Comparison of ENCODE assay signal across 1 cellular context in the genomic region with DNA sequence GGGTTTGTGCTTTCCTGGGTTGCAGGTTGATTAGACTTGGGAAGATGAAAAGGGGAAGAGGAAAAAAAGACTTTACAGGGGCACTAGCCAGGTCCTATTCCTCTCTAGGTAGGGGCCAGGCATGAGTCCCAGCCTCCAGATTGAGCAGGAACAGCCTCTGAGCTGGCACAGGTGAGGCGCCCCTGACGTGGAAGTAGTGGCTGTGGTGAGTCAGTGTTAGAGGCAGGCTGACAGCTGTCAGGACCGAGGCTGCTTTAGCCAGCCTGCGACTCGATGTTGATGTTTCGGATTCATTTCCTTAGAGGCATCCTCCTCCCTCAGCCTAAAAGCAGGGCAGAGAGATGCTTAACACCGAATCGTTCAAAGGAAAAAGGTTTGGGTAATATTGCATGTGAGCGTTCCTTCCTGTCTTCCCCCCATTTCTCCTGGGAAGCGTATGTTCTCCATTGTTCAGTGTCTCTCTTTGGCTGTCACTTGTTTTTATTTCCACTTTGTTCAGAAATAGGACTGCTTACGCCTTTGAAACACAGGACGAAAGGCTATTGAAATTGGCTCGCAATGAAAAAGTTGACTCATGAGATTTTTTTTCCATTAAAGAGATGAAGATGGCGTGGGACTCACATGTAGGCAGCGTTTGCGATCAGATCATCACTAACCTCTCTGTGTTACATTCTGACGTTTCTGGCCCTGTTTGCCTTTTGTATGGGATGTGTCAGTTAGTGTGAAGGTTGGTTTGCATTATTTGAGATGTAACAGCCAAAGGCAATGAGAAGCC.
TF ChIP-seq lines count a peak whose summit lies in the region.

No MANE protein-coding gene starts in this region.

TF ChIP-seq in GM12878, 131 proteins besides CTCF, POLR2A, EP300 and RAD21 (continued from another document):
- TF ChIP-seq CREM (IDR thresholded peaks at IDR 0.05; ENCODE audit: low read depth): 0 out of 2 replicates have a peak, but pooled peaks have one; percentile 15
- no peak for TF ChIP-seq HDAC6 (IDR thresholded peaks at IDR 0.05; ENCODE audit: unreplicated experiment)
- TF ChIP-seq, protein P1, sequence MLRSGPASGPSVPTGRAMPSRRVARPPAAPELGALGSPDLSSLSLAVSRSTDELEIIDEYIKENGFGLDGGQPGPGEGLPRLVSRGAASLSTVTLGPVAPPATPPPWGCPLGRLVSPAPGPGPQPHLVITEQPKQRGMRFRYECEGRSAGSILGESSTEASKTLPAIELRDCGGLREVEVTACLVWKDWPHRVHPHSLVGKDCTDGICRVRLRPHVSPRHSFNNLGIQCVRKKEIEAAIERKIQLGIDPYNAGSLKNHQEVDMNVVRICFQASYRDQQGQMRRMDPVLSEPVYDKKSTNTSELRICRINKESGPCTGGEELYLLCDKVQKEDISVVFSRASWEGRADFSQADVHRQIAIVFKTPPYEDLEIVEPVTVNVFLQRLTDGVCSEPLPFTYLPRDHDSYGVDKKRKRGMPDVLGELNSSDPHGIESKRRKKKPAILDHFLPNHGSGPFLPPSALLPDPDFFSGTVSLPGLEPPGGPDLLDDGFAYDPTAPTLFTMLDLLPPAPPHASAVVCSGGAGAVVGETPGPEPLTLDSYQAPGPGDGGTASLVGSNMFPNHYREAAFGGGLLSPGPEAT (IDR thresholded peaks at IDR 0.05; ENCODE audit: low read depth): no peak
- TF ChIP-seq CEBPB (IDR thresholded peaks at IDR 0.05; ENCODE audit: borderline replicate concordance in 1 of 2, low read depth in 2 of 2, low read length in 2 of 2): no peak
- TF ChIP-seq ZNF24 (IDR thresholded peaks at IDR 0.05): no peak
- TF ChIP-seq FOXM1 (IDR thresholded peaks at IDR 0.05; ENCODE audit: low read depth, low read length): no peak
- TF ChIP-seq TCF7 (IDR thresholded peaks at IDR 0.05; ENCODE audit: borderline replicate concordance): no peak
- TF ChIP-seq LARP7 (IDR thresholded peaks at IDR 0.05): no peak
- TF ChIP-seq, protein P2, sequence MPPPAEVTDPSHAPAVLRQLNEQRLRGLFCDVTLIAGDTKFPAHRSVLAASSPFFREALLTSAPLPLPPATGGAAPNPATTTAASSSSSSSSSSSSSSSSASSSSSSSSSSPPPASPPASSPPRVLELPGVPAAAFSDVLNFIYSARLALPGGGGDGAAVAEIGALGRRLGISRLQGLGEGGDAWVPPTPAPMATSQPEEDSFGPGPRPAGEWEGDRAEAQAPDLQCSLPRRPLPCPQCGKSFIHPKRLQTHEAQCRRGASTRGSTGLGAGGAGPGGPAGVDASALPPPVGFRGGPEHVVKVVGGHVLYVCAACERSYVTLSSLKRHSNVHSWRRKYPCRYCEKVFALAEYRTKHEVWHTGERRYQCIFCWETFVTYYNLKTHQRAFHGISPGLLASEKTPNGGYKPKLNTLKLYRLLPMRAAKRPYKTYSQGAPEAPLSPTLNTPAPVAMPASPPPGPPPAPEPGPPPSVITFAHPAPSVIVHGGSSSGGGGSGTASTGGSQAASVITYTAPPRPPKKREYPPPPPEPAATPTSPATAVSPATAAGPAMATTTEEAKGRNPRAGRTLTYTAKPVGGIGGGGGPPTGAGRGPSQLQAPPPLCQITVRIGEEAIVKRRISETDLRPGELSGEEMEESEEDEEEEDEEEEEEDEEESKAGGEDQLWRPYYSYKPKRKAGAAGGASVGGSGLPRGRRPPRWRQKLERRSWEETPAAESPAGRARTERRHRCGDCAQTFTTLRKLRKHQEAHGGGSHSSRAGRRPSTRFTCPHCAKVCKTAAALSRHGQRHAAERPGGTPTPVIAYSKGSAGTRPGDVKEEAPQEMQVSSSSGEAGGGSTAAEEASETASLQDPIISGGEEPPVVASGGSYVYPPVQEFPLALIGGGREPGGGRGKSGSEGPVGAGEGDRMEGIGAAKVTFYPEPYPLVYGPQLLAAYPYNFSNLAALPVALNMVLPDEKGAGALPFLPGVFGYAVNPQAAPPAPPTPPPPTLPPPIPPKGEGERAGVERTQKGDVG (CRISPR knock-in tag; IDR thresholded peaks at IDR 0.05): no peak
- no peak for TF ChIP-seq RB1 (IDR thresholded peaks at IDR 0.05; ENCODE audit: borderline replicate concordance)
- TF ChIP-seq SRF (IDR thresholded peaks at IDR 0.05; ENCODE audit: low read depth in 2 of 2, low read length in 2 of 2): no peak
- TF ChIP-seq E2F8 (IDR thresholded peaks at IDR 0.05; ENCODE audit: low read depth, partially characterized antibody): no peak
- no peak for TF ChIP-seq NFXL1 (IDR thresholded peaks at IDR 0.05; ENCODE audit: borderline replicate concordance)
- no peak for TF ChIP-seq ESRRA (IDR thresholded peaks at IDR 0.05; ENCODE audit: low read length)
- TF ChIP-seq, protein P3, sequence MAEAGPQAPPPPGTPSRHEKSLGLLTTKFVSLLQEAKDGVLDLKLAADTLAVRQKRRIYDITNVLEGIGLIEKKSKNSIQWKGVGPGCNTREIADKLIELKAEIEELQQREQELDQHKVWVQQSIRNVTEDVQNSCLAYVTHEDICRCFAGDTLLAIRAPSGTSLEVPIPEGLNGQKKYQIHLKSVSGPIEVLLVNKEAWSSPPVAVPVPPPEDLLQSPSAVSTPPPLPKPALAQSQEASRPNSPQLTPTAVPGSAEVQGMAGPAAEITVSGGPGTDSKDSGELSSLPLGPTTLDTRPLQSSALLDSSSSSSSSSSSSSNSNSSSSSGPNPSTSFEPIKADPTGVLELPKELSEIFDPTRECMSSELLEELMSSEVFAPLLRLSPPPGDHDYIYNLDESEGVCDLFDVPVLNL (IDR thresholded peaks at IDR 0.05; ENCODE audit: low read depth, low read length): no peak
- TF ChIP-seq TCF3 (IDR thresholded peaks at IDR 0.05; ENCODE audit: borderline replicate concordance, insufficient read depth, low read depth, low read length): 0 out of 2 replicates have a peak, but pooled peaks have one; percentile 49
- TF ChIP-seq, protein P4, sequence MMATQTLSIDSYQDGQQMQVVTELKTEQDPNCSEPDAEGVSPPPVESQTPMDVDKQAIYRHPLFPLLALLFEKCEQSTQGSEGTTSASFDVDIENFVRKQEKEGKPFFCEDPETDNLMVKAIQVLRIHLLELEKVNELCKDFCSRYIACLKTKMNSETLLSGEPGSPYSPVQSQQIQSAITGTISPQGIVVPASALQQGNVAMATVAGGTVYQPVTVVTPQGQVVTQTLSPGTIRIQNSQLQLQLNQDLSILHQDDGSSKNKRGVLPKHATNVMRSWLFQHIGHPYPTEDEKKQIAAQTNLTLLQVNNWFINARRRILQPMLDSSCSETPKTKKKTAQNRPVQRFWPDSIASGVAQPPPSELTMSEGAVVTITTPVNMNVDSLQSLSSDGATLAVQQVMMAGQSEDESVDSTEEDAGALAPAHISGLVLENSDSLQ (IDR thresholded peaks at IDR 0.05): peak; percentile 48
- no peak for TF ChIP-seq CREB1 (IDR thresholded peaks at IDR 0.05; ENCODE audit: low read depth)
- no peak for TF ChIP-seq GATAD2B (conservative IDR thresholded peaks at IDR 0.05; ENCODE audit: low read depth)
